ENCODE assay signal across 30 cellular contexts in genomic region chr7:81719865-81720264, GRCh38. TPM values are rescaled to one million over a fixed set of nuclear protein-coding genes. Genes with fewer than 3 reads are reported as not detected.
"Had no signal": no experiment of that assay in that cellular context is flagged by ENCODE, and none has a peak within 500 bp of the region (broad histone marks: within the 10 kb centered on the region; RNA-seq: fewer than 3 reads in every experiment).

No MANE protein-coding gene starts in this region.

- H3K36me3 ChIP-seq: breast epithelium, SJSA1 had no signal

- H3K27me3 ChIP-seq: breast epithelium, SJSA1 had no signal

- H3K9me3 ChIP-seq: breast epithelium, SJSA1 had no signal

- H3K27ac ChIP-seq: breast epithelium, RWPE1, SJSA1 had no signal

- H3K4me3 ChIP-seq: breast epithelium, SJSA1 had no signal

- H3K4me1 ChIP-seq: breast epithelium had no signal

- DNase-seq: activated CD4-positive, alpha-beta T cell treated with anti-CD3 and anti-CD28 coated beads for 48 hours; activated CD4-positive, alpha-beta T cell treated with anti-CD3 and anti-CD28 coated beads, Interleukin-2, amount 50 U/mL, for 4 hours; activated CD4-positive, CD25-positive, alpha-beta regulatory T cell treated with anti-CD3 and anti-CD28 coated beads, Interleukin-2, amount 50 U/mL, for 72 hours; activated CD8-positive, alpha-beta memory T cell treated with anti-CD3 and anti-CD28 coated beads, Interleukin-2, amount 50 U/mL, for 48 hours; activated CD8-positive, alpha-beta T cell treated with anti-CD3 and anti-CD28 coated beads, Interleukin-2, amount 10 ng/mL, durations not matched to agents 7 days and 5 days; activated naive CD4-positive, alpha-beta T cell treated with anti-CD3 and anti-CD28 coated beads, Interleukin-2, amount 50 U/mL, for 16 hours; activated naive CD8-positive, alpha-beta T cell treated with anti-CD3 and anti-CD28 coated beads, Interleukin-2, amount 10 ng/mL, durations not matched to agents 7 days and 5 days; activated T-cell treated with anti-CD3 and anti-CD28 coated beads, Interleukin-2, amount 50 U/mL, for 1 hour; aorta; caudate nucleus; Kasumi-1; KBM-7; NCI-H1092; NCI-H1417; NCI-H2029; NCI-H2107; NCI-H345; NCI-H510A; NCI-H526 treated with DMSO at 0.1 percent for 48 hours; NCI-H82; NK-92 treated with Interleukin-12 subunit alpha and Interleukin-12 subunit beta, amount 100 ng/mL, for 24 hours; OCI-M1; SHP77; T-helper 17 cell; T-helper 9 cell had no signal

- ATAC-seq: activated CD8-positive, alpha-beta T cell treated with anti-CD3 and anti-CD28 coated beads, Interleukin-2, amount 10 ng/mL, durations not matched to agents 7 days and 5 days; Panc1; T-helper 17 cell; WTC11 had no signal

RNA-seq across cellular contexts. Expression of gene HGF, which starts 50.0 kb away (rescaled TPM):
- total RNA-seq: activated CD8-positive, alpha-beta T cell treated with anti-CD3 and anti-CD28 coated beads, Interleukin-2, amount 10 ng/mL, durations not matched to agents 7 days and 5 days; activated naive CD8-positive, alpha-beta T cell treated with anti-CD3 and anti-CD28 coated beads, Interleukin-2, amount 10 ng/mL, durations not matched to agents 7 days and 5 days had no signal
